11 cellular contexts compared by ENCODE assay signal in genomic region chr1:65020774-65021173, GRCh38. TPM values are rescaled to one million over a fixed set of nuclear protein-coding genes. Genes with fewer than 3 reads are reported as not detected.
A peak's percentile ranks its signal among the peaks of the same experiment; 100 is the strongest.
DNase-seq lines count a peak whose midpoint lies in the region; ATAC-seq and TF ChIP-seq lines count a peak whose summit lies in the region.
"Had no signal": no experiment of that assay in that cellular context is flagged by ENCODE, and none has a peak within 500 bp of the region (broad histone marks: within the 10 kb centered on the region; RNA-seq: fewer than 3 reads in every experiment).

No MANE protein-coding gene starts in this region.

- H3K36me3 Mint-ChIP-seq in activated naive CD4-positive, alpha-beta T cell treated with anti-CD3 and anti-CD28 coated beads, Interleukin-2, amount 50 U/mL, for 24 hours, result peaks cover 6% of the 10 kb centered on the region
- H3K36me3 Mint-ChIP-seq in type B pancreatic cell, result no peaks in the 10 kb centered on the region
- H3K36me3 Mint-ChIP-seq: activated CD4-positive, alpha-beta memory T cell treated with anti-CD3 and anti-CD28 coated beads for 36 hours had no signal

- TF ChIP-seq POLR2A in stomach (IDR thresholded peaks at IDR 0.05), result no peak

- TF ChIP-seq CTCF in SK-N-SH (IDR thresholded peaks at IDR 0.05), result peak; percentile 44
- peak; percentile 48 for TF ChIP-seq CTCF in type B pancreatic cell (conservative IDR thresholded peaks at IDR 0.05)
- peak in 3 of 7 experiments; percentile 15 to 21 (median 18) for TF ChIP-seq CTCF in stomach (IDR thresholded peaks at IDR 0.05)

- no peaks in the 10 kb centered on the region for H3K79me2 ChIP-seq in SK-N-SH (ENCODE audit: insufficient read depth)

- peak overlapping the region; percentile 19 for H3K27ac Mint-ChIP-seq in activated naive CD4-positive, alpha-beta T cell treated with anti-CD3 and anti-CD28 coated beads, Interleukin-2, amount 50 U/mL, for 24 hours
- no peak overlapping the region for H3K27ac Mint-ChIP-seq in type B pancreatic cell
- H3K27ac Mint-ChIP-seq: activated CD4-positive, alpha-beta memory T cell treated with anti-CD3 and anti-CD28 coated beads for 36 hours had no signal

- no peak overlapping the region for H3K4me2 ChIP-seq in SK-N-SH
- H3K4me2 ChIP-seq: BLaER1 treated with 17β-estradiol and CSF1 and Interleukin-3, amounts not matched to agents 10 nM and 100 nM had no signal

- intact Hi-C loops in left cardiac atrium (cut with DNase I) (no loop called here), stomach (cut with DNase I; ENCODE audit: low total_unique reads) (no loop called here)

- H2AFZ ChIP-seq in SK-N-SH (ENCODE audit: low read depth), result no peak overlapping the region; the same call in 1 of the 2 replicates

- H3K27me3 ChIP-seq in SK-N-SH (ENCODE audit: insufficient read depth) (no peaks in the 10 kb centered on the region), stomach (no peaks in the 10 kb centered on the region)
- H3K27me3 ChIP-seq: BLaER1 treated with 17β-estradiol and CSF1 and Interleukin-3, amounts not matched to agents 10 nM and 100 nM had no signal

- no peak for TF ChIP-seq EP300 in SK-N-SH (IDR thresholded peaks at IDR 0.05; ENCODE audit: borderline replicate concordance in 1 of 2, low read depth in 1 of 2, low read length in 1 of 2)
- TF ChIP-seq EP300 in stomach (IDR thresholded peaks at IDR 0.05), result no peak

- H3K36me3 ChIP-seq in SK-N-SH (replicated peaks in 1 of 2; ENCODE audit: control insufficient read depth in 1 of 2, insufficient read depth in 2 of 2, low read length in 1 of 2) (no peaks in the 10 kb centered on the region), stomach (no peaks in the 10 kb centered on the region)

- H3K9me3 ChIP-seq in SK-N-SH (no peaks in the 10 kb centered on the region), stomach (no peaks in the 10 kb centered on the region)

- H4K20me1 ChIP-seq in SK-N-SH (ENCODE audit: insufficient read depth), result no peaks in the 10 kb centered on the region

- H3K27ac ChIP-seq in SK-N-SH (ENCODE audit: low read depth in 2 of 2, low read length in 1 of 2), result no peak overlapping the region
- H3K27ac ChIP-seq in stomach, result no peak overlapping the region
- H3K27ac ChIP-seq: BLaER1 treated with 17β-estradiol and CSF1 and Interleukin-3, amounts not matched to agents 10 nM and 100 nM had no signal

- peak; percentile 37 for TF ChIP-seq RAD21 in SK-N-SH (IDR thresholded peaks at IDR 0.05; ENCODE audit: low read length)

- no peak overlapping the region for H3K4me3 ChIP-seq in SK-N-SH (ENCODE audit: low read depth in 2 of 2, low read length in 1 of 2)
- H3K4me3 ChIP-seq in stomach, result no peak overlapping the region
- H3K4me3 ChIP-seq: BLaER1 treated with 17β-estradiol and CSF1 and Interleukin-3, amounts not matched to agents 10 nM and 100 nM had no signal

- 92% methylated on average over 1 of the region's 1 CpG for WGBS in SK-N-SH (ENCODE audit: low lambda C conversion rate)
- 56 to 100% (median 90%) methylated on average over 1 of the region's 1 CpG for WGBS in stomach, 5 donors

- CTCF ChIA-PET in SK-N-SH (lab: Yijun Ruan, JAX), result interaction anchor here (0.8 to 1.4 kb wide), 5 partner anchors 11 to 223 kb away, joined by 3 to 6 read pairs (median 3); no protein-coding TSS in a partner anchor

- H3K4me3 Mint-ChIP-seq in activated naive CD4-positive, alpha-beta T cell treated with anti-CD3 and anti-CD28 coated beads, Interleukin-2, amount 50 U/mL, for 24 hours, result no peak overlapping the region
- H3K4me3 Mint-ChIP-seq in type B pancreatic cell, result no peak overlapping the region
- H3K4me3 Mint-ChIP-seq: activated CD4-positive, alpha-beta memory T cell treated with anti-CD3 and anti-CD28 coated beads for 36 hours; central memory CD8-positive, alpha-beta T cell had no signal

- H3K4me1 ChIP-seq in SK-N-SH (ENCODE audit: control insufficient read depth in 1 of 2, insufficient read depth in 2 of 2, low read depth in 1 of 2, low read length in 1 of 2) (peaks cover 0 to 3% of the 10 kb centered on the region in 2 experiments; a peak in 1 of 4 replicates), stomach (peaks cover 0 to 12% (median 0%) of the 10 kb centered on the region in 4 donors)
- H3K4me1 ChIP-seq: BLaER1 treated with 17β-estradiol and CSF1 and Interleukin-3, amounts not matched to agents 10 nM and 100 nM had no signal

- no peak overlapping the region for H3K9ac ChIP-seq in SK-N-SH
- H3K9ac ChIP-seq: BLaER1 treated with 17β-estradiol and CSF1 and Interleukin-3, amounts not matched to agents 10 nM and 100 nM had no signal

- H3K4me1 Mint-ChIP-seq in activated naive CD4-positive, alpha-beta T cell treated with anti-CD3 and anti-CD28 coated beads, Interleukin-2, amount 50 U/mL, for 24 hours, result peaks cover 11% of the 10 kb centered on the region
- H3K4me1 Mint-ChIP-seq in type B pancreatic cell (ENCODE audit: unreplicated experiment), result no peaks in the 10 kb centered on the region

- H3K9me3 Mint-ChIP-seq in activated naive CD4-positive, alpha-beta T cell treated with anti-CD3 and anti-CD28 coated beads, Interleukin-2, amount 50 U/mL, for 24 hours, result no peaks in the 10 kb centered on the region
- no peaks in the 10 kb centered on the region for H3K9me3 Mint-ChIP-seq in type B pancreatic cell
- H3K9me3 Mint-ChIP-seq: activated CD4-positive, alpha-beta memory T cell treated with anti-CD3 and anti-CD28 coated beads for 36 hours; central memory CD8-positive, alpha-beta T cell had no signal

- no peak for DNase-seq in activated naive CD4-positive, alpha-beta T cell treated with Interleukin-2 at 50 U/mL for 16 hours
- DNase-seq in SK-N-SH, result no peak
- DNase-seq in left cardiac atrium, result no peak
- DNase-seq in type B pancreatic cell (ENCODE audit: extremely low spot score, unreplicated experiment), result no peak
- no peak for DNase-seq in AG20443 (ENCODE audit: low spot score)
- DNase-seq in stomach, result no peak
- DNase-seq: activated CD4-positive, alpha-beta memory T cell treated with anti-CD3 and anti-CD28 coated beads for 36 hours had no signal

- POLR2A ChIA-PET in SK-N-SH (lab: Yijun Ruan, JAX), result no interaction called here

- no peaks in the 10 kb centered on the region for H3F3A ChIP-seq in SK-N-SH (replicated peaks; ENCODE audit: insufficient read depth)

- no peaks in the 10 kb centered on the region for H3K9me2 ChIP-seq in SK-N-SH

- H3K27me3 Mint-ChIP-seq in activated naive CD4-positive, alpha-beta T cell treated with anti-CD3 and anti-CD28 coated beads, Interleukin-2, amount 50 U/mL, for 24 hours, result no peaks in the 10 kb centered on the region
- no peaks in the 10 kb centered on the region for H3K27me3 Mint-ChIP-seq in type B pancreatic cell
- H3K27me3 Mint-ChIP-seq: activated CD4-positive, alpha-beta memory T cell treated with anti-CD3 and anti-CD28 coated beads for 36 hours; central memory CD8-positive, alpha-beta T cell had no signal

- ATAC-seq in left cardiac atrium (peak; percentile 57 to 64), HG02678 (IDR thresholded peaks at IDR 0.05; ENCODE audit: unreplicated experiment) (no peak)

TF ChIP-seq in SK-N-SH, 30 proteins besides CTCF, POLR2A, EP300 and RAD21:
- TF ChIP-seq CHD2 (IDR thresholded peaks at IDR 0.05; ENCODE audit: low read length, partially characterized antibody), result no peak
- TF ChIP-seq TCF12 (IDR thresholded peaks at IDR 0.05), result no peak
- TF ChIP-seq POLR2AphosphoS5 (IDR thresholded peaks at IDR 0.05; ENCODE audit: low read depth, low read length), result no peak
- TF ChIP-seq USF1 (IDR thresholded peaks at IDR 0.05; ENCODE audit: borderline replicate concordance, low read depth), result no peak
- no peak for TF ChIP-seq GABPA (IDR thresholded peaks at IDR 0.05; ENCODE audit: low read depth)
- TF ChIP-seq IRF3 (IDR thresholded peaks at IDR 0.05; ENCODE audit: low read depth, low read length), result no peak
- TF ChIP-seq USF2 (IDR thresholded peaks at IDR 0.05; ENCODE audit: borderline replicate concordance, low read depth, low read length), result no peak
- peak; percentile 16; the same call in 1 of the 2 replicates for TF ChIP-seq SMC3 (IDR thresholded peaks at IDR 0.05; ENCODE audit: low read depth, low read length)

RNA-seq across cellular contexts. Expression of gene JAK1, which starts 54.4 kb away (rescaled TPM):
- 47.5 and 47.7 TPM in 2 replicates for polyA plus RNA-seq in SK-N-SH (2012; rRNA removed)
- polyA plus RNA-seq in SK-N-SH (2012; cell fraction: cytosol; rRNA removed), result 47.6 and 48.4 TPM in 2 replicates
- 48.8 and 63.4 TPM in 2 replicates for polyA plus RNA-seq in SK-N-SH (2012; cell fraction: nucleus; rRNA removed)
- total RNA-seq in left cardiac atrium, result 10 to 100 TPM; 83.7 to 98.7 TPM
- 54.8 and 57.2 TPM in 2 replicates for total RNA-seq in type B pancreatic cell (ENCODE audit: low replicate concordance)
- 100 to 1,000 TPM in 3 of 5 donors, 10 to 100 TPM in 2; 69.2 to 149 (median 106) TPM for total RNA-seq in stomach
- polyA plus RNA-seq in stomach, result 10 to 100 TPM; 21.3 to 44.0 (median 28.3) TPM
